ENCODE assay signal across 2 cellular contexts in the genomic region with DNA sequence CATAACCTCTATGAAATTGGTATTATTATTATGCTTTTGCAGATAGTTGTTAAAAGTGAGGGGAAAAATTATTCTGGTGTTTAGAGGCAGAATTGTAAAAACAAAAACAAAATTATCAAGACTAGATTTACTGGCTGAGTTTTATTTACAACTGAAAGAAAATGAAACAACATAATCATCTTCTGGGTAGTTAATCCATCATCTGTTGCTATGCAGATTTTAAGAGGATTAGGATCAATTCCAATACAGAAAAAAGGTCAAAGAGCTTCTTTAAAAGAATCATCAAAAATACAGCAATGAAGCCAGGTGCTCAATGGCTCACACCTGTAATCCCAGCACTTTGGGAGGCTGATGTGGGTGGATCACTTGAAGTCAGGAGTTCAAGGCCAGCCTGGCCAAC.
TF ChIP-seq lines count a peak whose summit lies in the region.

No MANE protein-coding gene starts in this region.

TF ChIP-seq in A549, 52 proteins besides CTCF, POLR2A, EP300 and RAD21:
- TF ChIP-seq HOXB13 (CRISPR knock-in tag; IDR thresholded peaks at IDR 0.05; ENCODE audit: low read depth) (no peak), ZC3H11A (IDR thresholded peaks at IDR 0.05) (no peak), CBX2 (IDR thresholded peaks at IDR 0.05; ENCODE audit: borderline replicate concordance, low read depth) (no peak), RFX5 (IDR thresholded peaks at IDR 0.05) (peak; percentile 94), GATA3 (IDR thresholded peaks at IDR 0.05; ENCODE audit: borderline replicate concordance) (no peak), RARB (CRISPR knock-in tag; IDR thresholded peaks at IDR 0.05) (no peak)

TF ChIP-seq in GM12878, 131 proteins besides CTCF, POLR2A, EP300 and RAD21:
- TF ChIP-seq RFX5 (IDR thresholded peaks at IDR 0.05; ENCODE audit: low read depth, low read length): peak; percentile 84
- no peak for TF ChIP-seq WRNIP1 (IDR thresholded peaks at IDR 0.05; ENCODE audit: borderline replicate concordance, low read depth, low read length)
- TF ChIP-seq, protein P1, sequence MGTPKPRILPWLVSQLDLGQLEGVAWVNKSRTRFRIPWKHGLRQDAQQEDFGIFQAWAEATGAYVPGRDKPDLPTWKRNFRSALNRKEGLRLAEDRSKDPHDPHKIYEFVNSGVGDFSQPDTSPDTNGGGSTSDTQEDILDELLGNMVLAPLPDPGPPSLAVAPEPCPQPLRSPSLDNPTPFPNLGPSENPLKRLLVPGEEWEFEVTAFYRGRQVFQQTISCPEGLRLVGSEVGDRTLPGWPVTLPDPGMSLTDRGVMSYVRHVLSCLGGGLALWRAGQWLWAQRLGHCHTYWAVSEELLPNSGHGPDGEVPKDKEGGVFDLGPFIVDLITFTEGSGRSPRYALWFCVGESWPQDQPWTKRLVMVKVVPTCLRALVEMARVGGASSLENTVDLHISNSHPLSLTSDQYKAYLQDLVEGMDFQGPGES (IDR thresholded peaks at IDR 0.05): no peak
- TF ChIP-seq EGR1 (IDR thresholded peaks at IDR 0.05; ENCODE audit: borderline replicate concordance in 1 of 2, low read depth in 2 of 2, low read length in 2 of 2): no peak
